In the genomic region with DNA sequence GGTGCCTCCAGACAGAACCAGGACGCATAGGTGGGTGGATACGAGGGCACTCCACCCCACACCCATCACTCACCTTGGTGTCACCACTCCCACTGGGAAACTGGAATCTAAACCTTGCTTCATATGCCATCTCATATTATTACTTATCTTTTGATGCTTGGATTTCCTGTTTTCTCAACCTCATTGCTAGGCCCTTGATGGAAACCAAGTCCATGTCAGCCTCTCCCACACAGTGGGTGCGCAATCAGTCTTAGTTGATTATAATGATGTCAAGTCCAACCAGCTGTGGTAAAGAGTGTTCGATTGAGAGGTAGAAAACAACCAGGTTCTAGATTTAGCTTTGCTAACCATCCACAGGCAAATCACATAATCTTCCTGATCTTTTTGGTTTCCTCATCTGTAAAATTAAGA, we compare ENCODE assay signal across 8 cellular contexts. TPM values are rescaled to one million over a fixed set of nuclear protein-coding genes. Genes with fewer than 3 reads are reported as not detected.
A peak's percentile ranks its signal among the peaks of the same experiment; 100 is the strongest.
DNase-seq lines count a peak whose midpoint lies in the region; ATAC-seq, FAIRE-seq and TF ChIP-seq lines count a peak whose summit lies in the region.

No MANE protein-coding gene starts in this region.

- H3K4me3 ChIP-seq in K562 (peak overlapping the region; percentile 68; the same call in 1 of the 2 replicates), mucosa of stomach (ENCODE audit: low read length) (no peak overlapping the region)

- in situ Hi-C loops in K562 (cut with MboI) = no loop called here

- no peak for ATAC-seq in K562
- no peak for ATAC-seq in HG03432 (IDR thresholded peaks at IDR 0.05; ENCODE audit: unreplicated experiment)
- ATAC-seq in HG03025 (IDR thresholded peaks at IDR 0.05; ENCODE audit: low FRiP score, unreplicated experiment) = no peak

- intact Hi-C loops in K562 (cut with micrococcal nuclease) = loop anchor here (5.0 to 10.0 kb wide), 2 partner anchors 46 to 359 kb away; a partner anchor contains a TSS

- peak; percentile 34 for DNase-seq in stimulated activated CD4-positive, alpha-beta T cell treated with anti-CD3 and anti-CD28 coated beads, Interleukin-1b, Interleukin-23, amount 100 ng/mL, for 48 hours
- no peak for DNase-seq in stimulated activated CD4-positive, alpha-beta T cell treated with anti-CD3 and anti-CD28 coated beads, Interleukin-4, amount 100 ng/mL, for 4 hours
- no peak for DNase-seq in K562 (ENCODE audit: extremely low read depth in 1 of 4, low spot score in 3 of 4)
- no peak for DNase-seq in NCI-H1092 (lab: John Stamatoyannopoulos, UW)
- DNase-seq in NCI-H128 (lab: John Stamatoyannopoulos, UW; ENCODE audit: unreplicated experiment) = no peak

- TF ChIP-seq EP300 in K562 (IDR thresholded peaks at IDR 0.05; ENCODE audit: low read length) = no peak

- H2AFZ ChIP-seq in K562 (ENCODE audit: low read depth, low read length) = peak overlapping the region; percentile 89

- no peak for FAIRE-seq in K562 (lab: Jason Lieb, UNC)

- H3K36me3 ChIP-seq in K562 (ENCODE audit: control insufficient read depth, insufficient read depth, low read length) (no peaks in the 10 kb centered on the region), mucosa of stomach (ENCODE audit: control insufficient read depth, insufficient read depth, low read length) (no peaks in the 10 kb centered on the region)

- peaks cover 38% of the 10 kb centered on the region for H3K79me2 ChIP-seq in K562 (ENCODE audit: control insufficient read depth, insufficient read depth, low read length)

- H3K9me3 ChIP-seq in K562 (replicated peaks; ENCODE audit: control insufficient read depth, insufficient read depth, low read depth, low read length) (no peaks in the 10 kb centered on the region), mucosa of stomach (ENCODE audit: control insufficient read depth, low read length) (no peaks in the 10 kb centered on the region)

- no peak for TF ChIP-seq CTCF in K562 (IDR thresholded peaks at IDR 0.05 in 2 of 3, conservative IDR thresholded peaks at IDR 0.05 in 1 of 3; ENCODE audit: insufficient read depth in 2 of 3, low read depth in 1 of 3, low read length in 3 of 3)

- 0 out of 2 replicates have a peak, but pooled peaks cover 6% of the 10 kb centered on the region for H4K20me1 ChIP-seq in K562 (replicated peaks; ENCODE audit: control insufficient read depth, insufficient read depth, low read length)

- no peak for TF ChIP-seq RAD21 in K562 (CRISPR knock-in tag; conservative IDR thresholded peaks at IDR 0.05 in 1 of 2, IDR thresholded peaks at IDR 0.05 in 1 of 2)

- H3K27me3 ChIP-seq in K562 (ENCODE audit: control insufficient read depth in 2 of 2, insufficient read depth in 2 of 2, low read length in 2 of 2) (no peaks in the 10 kb centered on the region), mucosa of stomach (ENCODE audit: control insufficient read depth, insufficient read depth, low read length) (no peaks in the 10 kb centered on the region)

- CTCF ChIA-PET in K562 (lab: Yijun Ruan, JAX; ENCODE audit: low intra/inter-chr PET ratio) = no interaction called here

- BruUV-seq in K562 (replicated peaks; lab: Mats Ljungman, UMichigan) = TSS peak; percentile 80

- peak overlapping the region; percentile 51 to 93; a peak in 2 of 4 replicates for H3K9ac ChIP-seq in K562 (ENCODE audit: insufficient read depth in 1 of 2, low read depth in 2 of 2, low read length in 2 of 2)
- peak overlapping the region; percentile 72 for H3K9ac ChIP-seq in mucosa of stomach (ENCODE audit: low read length)

- H3K4me2 ChIP-seq in K562 (ENCODE audit: insufficient read depth, low read length) = peak overlapping the region; percentile 69

- TF ChIP-seq POLR2A in K562 (conservative IDR thresholded peaks at IDR 0.05) = no peak

- 89% methylated on average over 3 of the region's 4 CpGs for WGBS in K562 (ENCODE audit: insufficient coverage, low coverage, missing lambda C conversion rate)

- H3K4me1 ChIP-seq in K562 (replicated peaks in 1 of 2; ENCODE audit: control insufficient read depth in 2 of 2, insufficient read depth in 2 of 2, low read length in 2 of 2) (peaks cover 6 to 12% of the 10 kb centered on the region in 2 experiments; a peak in 4 of 5 replicates), mucosa of stomach (ENCODE audit: control insufficient read depth, insufficient read depth, low read length) (no peaks in the 10 kb centered on the region)

- no peaks in the 10 kb centered on the region for H3K9me1 ChIP-seq in K562 (ENCODE audit: control insufficient read depth, insufficient read depth, low read length)

- POLR2A ChIA-PET in K562 (lab: Yijun Ruan, JAX) = interaction anchor here (0.6 to 1.4 kb wide), 2 partner anchors 10 to 138 kb away, joined by 3 read pairs; no protein-coding TSS in a partner anchor

- H3K27ac ChIP-seq in K562 (ENCODE audit: extremely low read depth, low read depth, low read length) = peak overlapping the region; percentile 59

TF ChIP-seq in K562, 482 proteins besides CTCF, POLR2A, EP300 and RAD21:
- TF ChIP-seq TAF7 (tag; IDR thresholded peaks at IDR 0.05) (no peak), NR4A1 (CRISPR knock-in tag; IDR thresholded peaks at IDR 0.05) (no peak), NR4A1 (tag; IDR thresholded peaks at IDR 0.05) (no peak), L3MBTL2 (IDR thresholded peaks at IDR 0.05) (no peak), NR2C2 (CRISPR knock-in tag; IDR thresholded peaks at IDR 0.05) (no peak), NR2C2 (tag; IDR thresholded peaks at IDR 0.05) (0 out of 2 replicates have a peak, but pooled peaks have one; percentile 1)
- TF ChIP-seq, protein P1, sequence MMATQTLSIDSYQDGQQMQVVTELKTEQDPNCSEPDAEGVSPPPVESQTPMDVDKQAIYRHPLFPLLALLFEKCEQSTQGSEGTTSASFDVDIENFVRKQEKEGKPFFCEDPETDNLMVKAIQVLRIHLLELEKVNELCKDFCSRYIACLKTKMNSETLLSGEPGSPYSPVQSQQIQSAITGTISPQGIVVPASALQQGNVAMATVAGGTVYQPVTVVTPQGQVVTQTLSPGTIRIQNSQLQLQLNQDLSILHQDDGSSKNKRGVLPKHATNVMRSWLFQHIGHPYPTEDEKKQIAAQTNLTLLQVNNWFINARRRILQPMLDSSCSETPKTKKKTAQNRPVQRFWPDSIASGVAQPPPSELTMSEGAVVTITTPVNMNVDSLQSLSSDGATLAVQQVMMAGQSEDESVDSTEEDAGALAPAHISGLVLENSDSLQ (IDR thresholded peaks at IDR 0.05) = 0 out of 2 replicates have a peak, but pooled peaks have one; percentile 6
- TF ChIP-seq, protein P2, sequence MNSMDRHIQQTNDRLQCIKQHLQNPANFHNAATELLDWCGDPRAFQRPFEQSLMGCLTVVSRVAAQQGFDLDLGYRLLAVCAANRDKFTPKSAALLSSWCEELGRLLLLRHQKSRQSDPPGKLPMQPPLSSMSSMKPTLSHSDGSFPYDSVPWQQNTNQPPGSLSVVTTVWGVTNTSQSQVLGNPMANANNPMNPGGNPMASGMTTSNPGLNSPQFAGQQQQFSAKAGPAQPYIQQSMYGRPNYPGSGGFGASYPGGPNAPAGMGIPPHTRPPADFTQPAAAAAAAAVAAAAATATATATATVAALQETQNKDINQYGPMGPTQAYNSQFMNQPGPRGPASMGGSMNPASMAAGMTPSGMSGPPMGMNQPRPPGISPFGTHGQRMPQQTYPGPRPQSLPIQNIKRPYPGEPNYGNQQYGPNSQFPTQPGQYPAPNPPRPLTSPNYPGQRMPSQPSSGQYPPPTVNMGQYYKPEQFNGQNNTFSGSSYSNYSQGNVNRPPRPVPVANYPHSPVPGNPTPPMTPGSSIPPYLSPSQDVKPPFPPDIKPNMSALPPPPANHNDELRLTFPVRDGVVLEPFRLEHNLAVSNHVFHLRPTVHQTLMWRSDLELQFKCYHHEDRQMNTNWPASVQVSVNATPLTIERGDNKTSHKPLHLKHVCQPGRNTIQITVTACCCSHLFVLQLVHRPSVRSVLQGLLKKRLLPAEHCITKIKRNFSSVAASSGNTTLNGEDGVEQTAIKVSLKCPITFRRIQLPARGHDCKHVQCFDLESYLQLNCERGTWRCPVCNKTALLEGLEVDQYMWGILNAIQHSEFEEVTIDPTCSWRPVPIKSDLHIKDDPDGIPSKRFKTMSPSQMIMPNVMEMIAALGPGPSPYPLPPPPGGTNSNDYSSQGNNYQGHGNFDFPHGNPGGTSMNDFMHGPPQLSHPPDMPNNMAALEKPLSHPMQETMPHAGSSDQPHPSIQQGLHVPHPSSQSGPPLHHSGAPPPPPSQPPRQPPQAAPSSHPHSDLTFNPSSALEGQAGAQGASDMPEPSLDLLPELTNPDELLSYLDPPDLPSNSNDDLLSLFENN (IDR thresholded peaks at IDR 0.05; ENCODE audit: low read depth in 2 of 2, low read length in 2 of 2) = no peak

RNA-seq across cellular contexts. Expression of a gene that starts 0.6 kb away (rescaled TPM):
- total RNA-seq in K562 (2011; cell fraction: chromatin; rRNA removed; ENCODE audit: low replicate concordance) = 19.1 and 97.1 TPM in 2 replicates
- 9.5 and 14.3 TPM in 2 replicates for total RNA-seq in K562 (2011; cell fraction: nucleolus; rRNA removed)
- 35.8 and 66.0 TPM in 2 replicates for total RNA-seq in K562 (2011; cell fraction: nucleoplasm; rRNA removed)
- total RNA-seq in K562 (2014; rRNA removed) (4.5 and 6.5 TPM in 2 replicates), K562 (2014; rRNA removed; fragmentation: Illumina TruSeq; extraction: Trizol) (12.2 and 12.3 TPM in 2 replicates), K562 (2015; rRNA removed; fragmentation: Illumina TruSeq; extraction: Trizol) (9.1 and 10.6 TPM in 2 replicates), K562 (2021) (7.4 and 9.8 TPM in 2 replicates)
- polyA plus RNA-seq in K562 (2011; rRNA removed) (6.8 and 7.0 TPM in 2 replicates), K562 (2014; fragmentation: Illumina TruSeq; extraction: Trizol) (4.0 and 5.0 TPM in 2 replicates), K562 (2014; fragmentation: Nextera tagmentation; extraction: Ambion mirVana) (1 to 10 TPM; 1.2 to 2.0 TPM), K562 (2014; rRNA removed) (3.7 TPM in 2 replicates)
- polyA plus RNA-seq in K562 (2011; cell fraction: cytosol; rRNA removed) = 1.4 and 2.5 TPM in 2 replicates
- polyA plus RNA-seq in K562 (2011; cell fraction: nucleus; rRNA removed) = 8.2 and 12.3 TPM in 2 replicates
- polyA plus RNA-seq in K562 (2012) = 3.3 TPM in 2 replicates
- polyA minus RNA-seq in K562 (2011; rRNA and poly(A)+ RNA removed) = 22.6 and 23.1 TPM in 2 replicates
- polyA minus RNA-seq in K562 (2011; cell fraction: cytosol; rRNA and poly(A)+ RNA removed) = 2.8 and 2.9 TPM in 2 replicates
- 23.0 and 39.1 TPM in 2 replicates for polyA minus RNA-seq in K562 (2011; cell fraction: nucleus; rRNA and poly(A)+ RNA removed)
